ENCODE assay signal across 11 cellular contexts in the genomic region with DNA sequence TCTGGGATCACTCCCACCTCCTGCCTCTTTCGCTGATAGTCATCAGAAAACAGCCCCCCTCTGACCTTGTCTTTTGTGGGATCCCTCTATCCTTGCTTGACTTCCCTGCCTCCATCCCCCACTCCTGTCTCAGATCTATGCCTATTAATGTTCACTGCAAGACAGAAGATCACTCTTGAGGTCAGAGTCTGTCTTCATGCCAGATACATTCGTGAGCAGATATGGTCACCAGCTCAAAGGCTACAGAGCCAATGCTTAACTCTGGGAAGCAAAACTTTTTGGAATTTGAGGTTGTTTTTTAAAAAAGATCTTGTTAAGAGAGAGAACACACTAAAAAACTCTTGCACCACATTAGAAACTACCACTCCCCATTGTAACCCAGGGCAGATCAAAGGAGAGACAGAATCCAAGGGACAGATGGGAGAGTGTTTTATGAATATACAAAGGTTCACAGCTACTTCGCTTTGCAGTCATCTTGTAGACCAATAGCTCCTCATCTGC. TPM values are rescaled to one million over a fixed set of nuclear protein-coding genes. Genes with fewer than 3 reads are reported as not detected.
DNase-seq lines count a peak whose midpoint lies in the region; ATAC-seq and TF ChIP-seq lines count a peak whose summit lies in the region.
"Had no signal": no experiment of that assay in that cellular context is flagged by ENCODE, and none has a peak within 500 bp of the region (broad histone marks: within the 10 kb centered on the region; RNA-seq: fewer than 3 reads in every experiment).

No MANE protein-coding gene starts in this region.

- no peaks in the 10 kb centered on the region for H3K27me3 Mint-ChIP-seq in Calu3 (ENCODE audit: unreplicated experiment)
- no peaks in the 10 kb centered on the region for H3K27me3 Mint-ChIP-seq in stimulated activated memory B cell treated with anti-CD40 and anti-IgM and Interleukin-4, amounts not matched to agents 10 μg/mL and 1 μg/mL and 100 μg/mL, for 72 hours

- H3K27me3 ChIP-seq in left ventricle myocardium inferior (ENCODE audit: low read depth) (no peaks in the 10 kb centered on the region), gastrocnemius medialis (no peaks in the 10 kb centered on the region)

- peaks cover 66% of the 10 kb centered on the region for H3K4me1 Mint-ChIP-seq in Calu3 (ENCODE audit: low read depth, unreplicated experiment)
- peaks cover 35% of the 10 kb centered on the region for H3K4me1 Mint-ChIP-seq in stimulated activated memory B cell treated with anti-CD40 and anti-IgM and Interleukin-4, amounts not matched to agents 10 μg/mL and 1 μg/mL and 100 μg/mL, for 72 hours

- intact Hi-C loops in Calu3 (cut with micrococcal nuclease; ENCODE audit: unreplicated experiment) (no loop called here), left ventricle myocardium inferior (cut with micrococcal nuclease) (no loop called here), gastrocnemius medialis (cut with DNase I; ENCODE audit: low total_unique reads) (loop anchor here (5.0 kb wide), 1 partner anchor 301 kb away; a partner anchor contains a TSS)

- no peaks in the 10 kb centered on the region for H3K9me3 Mint-ChIP-seq in Calu3 (ENCODE audit: low read depth, unreplicated experiment)
- H3K9me3 Mint-ChIP-seq in stimulated activated memory B cell treated with anti-CD40 and anti-IgM and Interleukin-4, amounts not matched to agents 10 μg/mL and 1 μg/mL and 100 μg/mL, for 72 hours: no peaks in the 10 kb centered on the region

- H3K4me3 Mint-ChIP-seq in Calu3 (ENCODE audit: low read depth, unreplicated experiment): no peak overlapping the region
- no peak overlapping the region for H3K4me3 Mint-ChIP-seq in stimulated activated memory B cell treated with anti-CD40 and anti-IgM and Interleukin-4, amounts not matched to agents 10 μg/mL and 1 μg/mL and 100 μg/mL, for 72 hours

- peak; percentile 39 to 58 for TF ChIP-seq POLR2A in gastrocnemius medialis (IDR thresholded peaks at IDR 0.05)

- peaks cover 31% of the 10 kb centered on the region for H3K36me3 Mint-ChIP-seq in Calu3 (ENCODE audit: insufficient read depth, unreplicated experiment)
- H3K36me3 Mint-ChIP-seq in stimulated activated memory B cell treated with anti-CD40 and anti-IgM and Interleukin-4, amounts not matched to agents 10 μg/mL and 1 μg/mL and 100 μg/mL, for 72 hours: peaks cover 22% of the 10 kb centered on the region

- CTCF ChIA-PET in Calu3 (lab: Charles Lee): no interaction called here

- H3K9me3 ChIP-seq in left ventricle myocardium inferior (replicated peaks) (no peaks in the 10 kb centered on the region), gastrocnemius medialis (no peaks in the 10 kb centered on the region)

- TF ChIP-seq CTCF in Calu3 (IDR thresholded peaks at IDR 0.05; ENCODE audit: unreplicated experiment): no peak
- TF ChIP-seq CTCF in left ventricle myocardium inferior (IDR thresholded peaks at IDR 0.05; ENCODE audit: borderline replicate concordance): no peak
- no peak for TF ChIP-seq CTCF in gastrocnemius medialis (IDR thresholded peaks at IDR 0.05 in 4 of 5, conservative IDR thresholded peaks at IDR 0.05 in 1 of 5)

- peak overlapping the region; percentile 99 for H3K27ac ChIP-seq in left ventricle myocardium inferior (replicated peaks)
- H3K27ac ChIP-seq in gastrocnemius medialis: peak overlapping the region; percentile 94 to 99 (median 98)

- peaks cover 17% of the 10 kb centered on the region for H3K36me3 ChIP-seq in left ventricle myocardium inferior
- no peaks in the 10 kb centered on the region for H3K36me3 ChIP-seq in gastrocnemius medialis

- in situ Hi-C loops in gastrocnemius medialis (cut with MboI; ENCODE audit: low sequenced_read_pairs in 4 of 4): no loop called here

- peak; percentile 17 to 22 for ATAC-seq in gastrocnemius medialis
- ATAC-seq in stimulated activated memory B cell treated with anti-CD40 and anti-IgM and Interleukin-4, amounts not matched to agents 10 μg/mL and 1 μg/mL and 100 μg/mL, for 72 hours: no peak
- ATAC-seq: activated CD4-positive, CD25-positive, alpha-beta regulatory T cell treated with anti-CD3 and anti-CD28 coated beads, Interleukin-2, amount 50 U/mL, for 24 hours had no signal

- no TSS peak for BruUV-seq in Calu3 (replicated peaks; lab: Mats Ljungman, UMichigan)

- DNase-seq in Calu3 (no peak), astrocyte of the hippocampus (ENCODE audit: low read depth, low spot score) (peak; percentile 58), left ventricle myocardium inferior (no peak), gastrocnemius medialis (no peak), NCI-H1436 (lab: John Stamatoyannopoulos, UW) (no peak)
- no peak for DNase-seq in activated T-cell treated with anti-CD3 and anti-CD28 coated beads, Interleukin-2, amount 50 U/mL, for 48 hours
- DNase-seq in stimulated activated CD8-positive, alpha-beta memory T cell treated with anti-CD3 and anti-CD28 coated beads, Interleukin-4, amount 100 ng/mL, for 48 hours: no peak
- DNase-seq: DMS79, NCI-H510A treated with DMSO at 0.1 percent for 48 hours had no signal

- H3K4me3 ChIP-seq in left ventricle myocardium inferior (peak overlapping the region; percentile 47), gastrocnemius medialis (peak overlapping the region; percentile 50 to 56 (median 52))

- H3K27ac Mint-ChIP-seq in Calu3 (ENCODE audit: unreplicated experiment): peak overlapping the region; percentile 22
- H3K27ac Mint-ChIP-seq in stimulated activated memory B cell treated with anti-CD40 and anti-IgM and Interleukin-4, amounts not matched to agents 10 μg/mL and 1 μg/mL and 100 μg/mL, for 72 hours: no peak overlapping the region

- H3K4me1 ChIP-seq in left ventricle myocardium inferior (peaks cover 100% of the 10 kb centered on the region), gastrocnemius medialis (peaks cover 97 to 99% of the 10 kb centered on the region in 2 donors)

RNA-seq across cellular contexts. Expression of a gene that starts 17.1 kb away (rescaled TPM):
- total RNA-seq in Calu3 (2022) (0.61 TPM in 1 of 2 replicates, not detected in the other), left ventricle myocardium inferior (not detected), gastrocnemius medialis (not detected)
